Comparison of ENCODE assay signal across 7 cellular contexts in genomic region chr15:91414124-91414523, GRCh38.
"Had no signal": no experiment of that assay in that cellular context is flagged by ENCODE, and none has a peak within 500 bp of the region (broad histone marks: within the 10 kb centered on the region; RNA-seq: fewer than 3 reads in every experiment).

No MANE protein-coding gene starts in this region.

- DNase-seq: IMR-90, KBM-7, KG1 had no signal

- H3K4me3 ChIP-seq: K562 had no signal

- H3K27ac ChIP-seq: HL-60 had no signal

- FAIRE-seq: HepG2, HTR-8/SVneo, K562 had no signal

- ATAC-seq: HepG2, K562 had no signal
